Comparison of ENCODE assay signal across 1 cellular context in the genomic region with DNA sequence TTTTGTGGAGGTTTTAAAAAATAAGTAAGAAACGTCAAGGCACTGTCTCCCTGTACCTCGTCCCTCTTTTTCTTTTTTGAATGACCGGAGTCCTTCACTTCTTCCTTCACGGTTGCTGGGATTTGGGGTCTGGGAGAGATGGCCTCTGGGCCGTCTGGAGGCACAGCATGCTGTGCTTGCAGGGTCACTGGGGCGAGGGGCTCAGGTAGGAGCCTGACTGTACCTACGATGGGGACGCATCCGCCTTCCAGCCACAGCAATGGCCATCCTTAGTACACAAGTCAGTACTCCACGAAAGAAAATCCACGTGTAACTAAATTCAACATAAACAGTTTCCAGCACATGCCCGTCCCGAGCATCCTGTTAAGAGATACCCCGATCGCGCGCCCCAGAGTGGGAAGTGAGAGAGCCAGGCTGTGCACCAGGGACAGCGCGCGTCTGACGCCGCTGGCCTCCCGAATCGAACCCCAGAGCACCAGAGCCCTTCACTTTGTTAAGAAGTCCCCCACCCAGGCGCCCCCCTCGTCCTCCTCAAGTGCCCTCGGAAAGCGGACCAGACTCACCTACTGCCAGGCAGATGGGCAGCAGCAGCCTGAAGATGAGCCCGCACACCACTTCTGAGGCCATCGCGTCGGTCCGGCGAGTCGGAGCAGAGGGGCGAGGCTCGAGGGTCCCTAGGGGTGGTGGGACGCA.
TF ChIP-seq lines count a peak whose summit lies in the region.

No MANE protein-coding gene starts in this region.

TF ChIP-seq in WTC11, 78 proteins besides CTCF, POLR2A, EP300 and RAD21 (continued from another document):
- TF ChIP-seq, protein P1, sequence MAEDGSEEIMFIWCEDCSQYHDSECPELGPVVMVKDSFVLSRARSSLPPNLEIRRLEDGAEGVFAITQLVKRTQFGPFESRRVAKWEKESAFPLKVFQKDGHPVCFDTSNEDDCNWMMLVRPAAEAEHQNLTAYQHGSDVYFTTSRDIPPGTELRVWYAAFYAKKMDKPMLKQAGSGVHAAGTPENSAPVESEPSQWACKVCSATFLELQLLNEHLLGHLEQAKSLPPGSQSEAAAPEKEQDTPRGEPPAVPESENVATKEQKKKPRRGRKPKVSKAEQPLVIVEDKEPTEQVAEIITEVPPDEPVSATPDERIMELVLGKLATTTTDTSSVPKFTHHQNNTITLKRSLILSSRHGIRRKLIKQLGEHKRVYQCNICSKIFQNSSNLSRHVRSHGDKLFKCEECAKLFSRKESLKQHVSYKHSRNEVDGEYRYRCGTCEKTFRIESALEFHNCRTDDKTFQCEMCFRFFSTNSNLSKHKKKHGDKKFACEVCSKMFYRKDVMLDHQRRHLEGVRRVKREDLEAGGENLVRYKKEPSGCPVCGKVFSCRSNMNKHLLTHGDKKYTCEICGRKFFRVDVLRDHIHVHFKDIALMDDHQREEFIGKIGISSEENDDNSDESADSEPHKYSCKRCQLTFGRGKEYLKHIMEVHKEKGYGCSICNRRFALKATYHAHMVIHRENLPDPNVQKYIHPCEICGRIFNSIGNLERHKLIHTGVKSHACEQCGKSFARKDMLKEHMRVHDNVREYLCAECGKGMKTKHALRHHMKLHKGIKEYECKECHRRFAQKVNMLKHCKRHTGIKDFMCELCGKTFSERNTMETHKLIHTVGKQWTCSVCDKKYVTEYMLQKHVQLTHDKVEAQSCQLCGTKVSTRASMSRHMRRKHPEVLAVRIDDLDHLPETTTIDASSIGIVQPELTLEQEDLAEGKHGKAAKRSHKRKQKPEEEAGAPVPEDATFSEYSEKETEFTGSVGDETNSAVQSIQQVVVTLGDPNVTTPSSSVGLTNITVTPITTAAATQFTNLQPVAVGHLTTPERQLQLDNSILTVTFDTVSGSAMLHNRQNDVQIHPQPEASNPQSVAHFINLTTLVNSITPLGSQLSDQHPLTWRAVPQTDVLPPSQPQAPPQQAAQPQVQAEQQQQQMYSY (CRISPR knock-in tag; IDR thresholded peaks at IDR 0.05) = no peak
- no peak for TF ChIP-seq ZNF423 (CRISPR knock-in tag; IDR thresholded peaks at IDR 0.05)
